In the genomic region with DNA sequence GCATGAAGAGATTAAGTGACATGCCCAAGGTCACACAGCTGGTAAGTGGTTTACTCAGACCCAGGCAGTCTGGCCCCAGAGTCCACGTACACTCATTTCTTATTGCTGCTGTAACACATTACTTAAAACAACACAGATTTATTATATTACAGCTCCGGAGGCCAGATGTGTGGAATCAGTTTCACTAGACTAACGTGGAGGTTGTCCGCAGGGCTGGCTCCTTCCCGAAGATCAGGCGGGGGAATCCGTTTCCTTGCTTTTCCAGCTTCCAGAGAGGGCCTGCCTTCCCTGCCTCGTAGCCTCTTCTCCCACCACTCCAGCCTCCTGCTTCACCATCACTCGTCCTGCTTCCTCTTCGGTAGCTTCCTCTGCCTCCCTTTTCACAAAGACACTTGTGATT, we compare ENCODE assay signal across 24 cellular contexts.
"Had no signal": no experiment of that assay in that cellular context is flagged by ENCODE, and none has a peak within 500 bp of the region (broad histone marks: within the 10 kb centered on the region; RNA-seq: fewer than 3 reads in every experiment).

No MANE protein-coding gene starts in this region.

- H3K27me3 Mint-ChIP-seq: activated CD8-positive, alpha-beta T cell treated with anti-CD3 and anti-CD28 coated beads for 36 hours; central memory CD8-positive, alpha-beta T cell had no signal

- H3K4me3 Mint-ChIP-seq: activated CD4-positive, alpha-beta T cell treated with anti-CD3 and anti-CD28 coated beads, Interleukin-2, amount 10 ng/mL, durations not matched to agents 7 days and 5 days; activated CD8-positive, alpha-beta T cell treated with anti-CD3 and anti-CD28 coated beads for 36 hours; activated naive CD8-positive, alpha-beta T cell treated with anti-CD3 and anti-CD28 coated beads, Interleukin-2, amount 10 ng/mL, durations not matched to agents 7 days and 5 days; activated T-cell treated with anti-CD3 and anti-CD28 coated beads, Interleukin-2, amount 50 U/mL, for 4 hours; central memory CD8-positive, alpha-beta T cell; neural crest cell; stimulated activated naive B cell treated with anti-CD40 and anti-IgM and Interleukin-4, amounts not matched to agents 10 μg/mL and 1 μg/mL and 100 μg/mL, for 72 hours; T-helper 17 cell had no signal

- H3K27ac Mint-ChIP-seq: activated CD4-positive, alpha-beta T cell treated with anti-CD3 and anti-CD28 coated beads, Interleukin-2, amount 10 ng/mL, durations not matched to agents 7 days and 5 days; activated naive CD8-positive, alpha-beta T cell treated with anti-CD3 and anti-CD28 coated beads, Interleukin-2, amount 10 ng/mL, durations not matched to agents 7 days and 5 days; activated T-helper 2 cell treated with anti-CD3 and anti-CD28 coated beads, Interferon-gamma antibody, Interleukin-2, Interleukin-4, amounts not matched to agents 10 μg/mL and 5 μg/mL and 100 μg/mL, durations not matched to agents 14 hours and 24 hours and 36 hours; stimulated activated naive B cell treated with anti-CD40 and anti-IgM and Interleukin-4, amounts not matched to agents 10 μg/mL and 1 μg/mL and 100 μg/mL, for 72 hours; T-helper 17 cell had no signal

- DNase-seq: activated CD4-positive, alpha-beta T cell treated with anti-CD3 and anti-CD28 coated beads, Interleukin-2, amount 10 ng/mL, durations not matched to agents 7 days and 5 days; activated CD4-positive, CD25-positive, alpha-beta regulatory T cell treated with anti-CD3 and anti-CD28 coated beads, Interleukin-2, amount 50 U/mL, for 72 hours; activated CD8-positive, alpha-beta T cell treated with anti-CD3 and anti-CD28 coated beads for 36 hours; activated naive CD8-positive, alpha-beta T cell treated with anti-CD3 and anti-CD28 coated beads, Interleukin-2, amount 10 ng/mL, durations not matched to agents 7 days and 5 days; activated T-cell treated with anti-CD3 and anti-CD28 coated beads, Interleukin-2, amount 50 U/mL, for 4 hours; amygdala; dermis blood vessel endothelial cell; effector CD4-positive, alpha-beta T cell; esophagus squamous epithelium; left ventricle myocardium inferior; mesendoderm; occipital lobe; stimulated activated CD4-positive, alpha-beta T cell treated with anti-CD3 and anti-CD28 coated beads, Interleukin-15, amount 100 ng/mL, for 24 hours; stimulated activated CD4-positive, alpha-beta T cell treated with anti-CD3 and anti-CD28 coated beads, Interleukin-2, amount 100 ng/mL, for 24 hours; stimulated activated naive B cell treated with anti-CD40 and anti-IgM and Interleukin-4, amounts not matched to agents 10 μg/mL and 1 μg/mL and 100 μg/mL, for 72 hours; stomach; T-helper 17 cell; T1000; thyroid gland; upper lobe of left lung had no signal

- H3K9me3 Mint-ChIP-seq: activated CD8-positive, alpha-beta T cell treated with anti-CD3 and anti-CD28 coated beads for 36 hours; activated naive CD8-positive, alpha-beta T cell treated with anti-CD3 and anti-CD28 coated beads, Interleukin-2, amount 10 ng/mL, durations not matched to agents 7 days and 5 days; activated T-cell treated with anti-CD3 and anti-CD28 coated beads, Interleukin-2, amount 50 U/mL, for 4 hours; activated T-helper 2 cell treated with anti-CD3 and anti-CD28 coated beads, Interferon-gamma antibody, Interleukin-2, Interleukin-4, amounts not matched to agents 10 μg/mL and 5 μg/mL and 100 μg/mL, durations not matched to agents 14 hours and 24 hours and 36 hours; central memory CD8-positive, alpha-beta T cell; neural crest cell; stimulated activated naive B cell treated with anti-CD40 and anti-IgM and Interleukin-4, amounts not matched to agents 10 μg/mL and 1 μg/mL and 100 μg/mL, for 72 hours had no signal

- ATAC-seq: activated CD8-positive, alpha-beta T cell treated with anti-CD3 and anti-CD28 coated beads for 36 hours; activated T-cell treated with anti-CD3 and anti-CD28 coated beads, Interleukin-2, amount 50 U/mL, for 4 hours; psoas muscle; stimulated activated naive B cell treated with anti-CD40 and anti-IgM and Interleukin-4, amounts not matched to agents 10 μg/mL and 1 μg/mL and 100 μg/mL, for 72 hours; T-helper 17 cell had no signal

- H3K36me3 Mint-ChIP-seq: stimulated activated naive B cell treated with anti-CD40 and anti-IgM and Interleukin-4, amounts not matched to agents 10 μg/mL and 1 μg/mL and 100 μg/mL, for 72 hours had no signal
